In genomic region chr13:73324842-73325241, GRCh38 we compare ENCODE assay signal across 19 cellular contexts.
DNase-seq lines count a peak whose midpoint lies in the region; ATAC-seq and TF ChIP-seq lines count a peak whose summit lies in the region.
"Had no signal": no experiment of that assay in that cellular context is flagged by ENCODE, and none has a peak within 500 bp of the region (broad histone marks: within the 10 kb centered on the region; RNA-seq: fewer than 3 reads in every experiment).

No MANE protein-coding gene starts in this region.

- H3K27me3 Mint-ChIP-seq in MCF 10A (ENCODE audit: insufficient read depth, unreplicated experiment) (no peaks in the 10 kb centered on the region), WTC11 (ENCODE audit: low read depth) (no peaks in the 10 kb centered on the region)

- H3K36me3 ChIP-seq in breast epithelium (no peaks in the 10 kb centered on the region), mucosa of descending colon (ENCODE audit: low read depth) (no peaks in the 10 kb centered on the region), prostate gland (no peaks in the 10 kb centered on the region)
- H3K36me3 ChIP-seq: SJSA1 had no signal

- 43% methylated on average over 3 of the region's 3 CpGs for WGBS in prostate gland

- POLR2A ChIA-PET in MCF 10A (lab: Yijun Ruan, JAX) = interaction anchor here (1.1 to 1.4 kb wide), 2 partner anchors 44 to 268 kb away, joined by 3 read pairs; no protein-coding TSS in a partner anchor
- POLR2A ChIA-PET in WTC11 (lab: Charles Lee) = no interaction called here

- H3K9me3 ChIP-seq in breast epithelium (no peaks in the 10 kb centered on the region), mucosa of descending colon (no peaks in the 10 kb centered on the region), prostate gland (no peaks in the 10 kb centered on the region)
- H3K9me3 ChIP-seq: SJSA1 had no signal

- no peaks in the 10 kb centered on the region for H3K9me3 Mint-ChIP-seq in MCF 10A (ENCODE audit: unreplicated experiment)
- H3K9me3 Mint-ChIP-seq in WTC11 = no peaks in the 10 kb centered on the region

- H3K4me1 Mint-ChIP-seq in MCF 10A (ENCODE audit: insufficient read depth, unreplicated experiment) = peaks cover 18% of the 10 kb centered on the region
- H3K4me1 Mint-ChIP-seq in WTC11 = peaks cover 20% of the 10 kb centered on the region
- H3K4me1 Mint-ChIP-seq: CD14-positive monocyte had no signal

- no peak for TF ChIP-seq CTCF in MCF 10A (IDR thresholded peaks at IDR 0.05; ENCODE audit: unreplicated experiment)
- TF ChIP-seq CTCF in breast epithelium (IDR thresholded peaks at IDR 0.05) = no peak
- TF ChIP-seq CTCF in foreskin keratinocyte (conservative IDR thresholded peaks at IDR 0.05) = no peak
- no peak for TF ChIP-seq CTCF in mucosa of descending colon (IDR thresholded peaks at IDR 0.05)
- no peak for TF ChIP-seq CTCF in prostate gland (IDR thresholded peaks at IDR 0.05)
- TF ChIP-seq CTCF in WTC11 (IDR thresholded peaks at IDR 0.05) = no peak

- no peak for TF ChIP-seq POLR2A in breast epithelium (IDR thresholded peaks at IDR 0.05)
- TF ChIP-seq POLR2A in prostate gland (IDR thresholded peaks at IDR 0.05) = no peak
- TF ChIP-seq POLR2A in erythroblast (IDR thresholded peaks at IDR 0.05; ENCODE audit: low read length) = no peak

- BruUV-seq in MCF 10A (replicated peaks; lab: Mats Ljungman, UMichigan) = no TSS peak

- H3K27me3 ChIP-seq in breast epithelium = no peaks in the 10 kb centered on the region
- no peaks in the 10 kb centered on the region for H3K27me3 ChIP-seq in foreskin keratinocyte
- no peaks in the 10 kb centered on the region for H3K27me3 ChIP-seq in prostate gland (replicated peaks; ENCODE audit: insufficient read depth)
- H3K27me3 ChIP-seq: SJSA1 had no signal

- H3K4me3 Mint-ChIP-seq in MCF 10A (ENCODE audit: unreplicated experiment) = no peak overlapping the region
- no peak overlapping the region for H3K4me3 Mint-ChIP-seq in WTC11
- H3K4me3 Mint-ChIP-seq: CD14-positive monocyte had no signal

- H3K4me3 ChIP-seq in breast epithelium = no peak overlapping the region
- no peak overlapping the region for H3K4me3 ChIP-seq in mucosa of descending colon
- H3K4me3 ChIP-seq in prostate gland = no peak overlapping the region
- H3K4me3 ChIP-seq: SJSA1 had no signal

- ATAC-seq in foreskin keratinocyte = no peak
- ATAC-seq in mucosa of descending colon = peak; percentile 9
- ATAC-seq in WTC11 = no peak
- no peak for ATAC-seq in HG03045 (IDR thresholded peaks at IDR 0.05; ENCODE audit: unreplicated experiment)

- intact Hi-C loops in MCF 10A (cut with micrococcal nuclease) (no loop called here), breast epithelium (cut with DNase I; ENCODE audit: low total_unique reads) (no loop called here), mucosa of descending colon (cut with DNase I, micrococcal nuclease) (no loop called here), prostate gland (cut with DNase I) (no loop called here)

- DNase-seq in MCF 10A (ENCODE audit: unreplicated experiment) (no peak), breast epithelium (ENCODE audit: low spot score in 2 of 2) (no peak), foreskin keratinocyte (no peak), mucosa of descending colon (no peak), prostate gland (ENCODE audit: low spot score) (no peak), WTC11 (ENCODE audit: low spot score) (no peak), erythroblast (lab: John Stamatoyannopoulos, UW) (no peak)
- DNase-seq: COR-L47, GF-D8, H7, KG1, MV-4-11, NCI-H1694 treated with DMSO at 0.1 percent for 48 hours, NCI-H345, NCI-H526 had no signal

- no peak overlapping the region for H3K27ac ChIP-seq in breast epithelium
- peak overlapping the region; percentile 41 for H3K27ac ChIP-seq in foreskin keratinocyte
- H3K27ac ChIP-seq in prostate gland = no peak overlapping the region
- H3K27ac ChIP-seq: 22Rv1, SJSA1 had no signal

- no peaks in the 10 kb centered on the region for H3K36me3 Mint-ChIP-seq in MCF 10A (ENCODE audit: insufficient read depth, unreplicated experiment)
- H3K36me3 Mint-ChIP-seq in WTC11 = no peaks in the 10 kb centered on the region
- H3K36me3 Mint-ChIP-seq: CD14-positive monocyte had no signal

- CTCF ChIA-PET in MCF 10A (lab: Yijun Ruan, JAX) = no interaction called here
- CTCF ChIA-PET in WTC11 (lab: Charles Lee) = no interaction called here

- H3K4me1 ChIP-seq in breast epithelium (no peaks in the 10 kb centered on the region), foreskin keratinocyte (peaks cover 11% of the 10 kb centered on the region), mucosa of descending colon (ENCODE audit: low read depth) (peaks cover 6% of the 10 kb centered on the region), prostate gland (replicated peaks) (no peaks in the 10 kb centered on the region)

- H3K27ac Mint-ChIP-seq in MCF 10A (ENCODE audit: low read depth, unreplicated experiment) (peak overlapping the region; percentile 59), WTC11 (no peak overlapping the region)
- H3K27ac Mint-ChIP-seq: CD14-positive monocyte had no signal

TF ChIP-seq in WTC11, 78 proteins besides CTCF, POLR2A, EP300 and RAD21:
- no peak for TF ChIP-seq HMGA2 (CRISPR knock-in tag; IDR thresholded peaks at IDR 0.05)
- no peak for TF ChIP-seq FOXK1 (CRISPR knock-in tag; IDR thresholded peaks at IDR 0.05)
- TF ChIP-seq, protein P1, sequence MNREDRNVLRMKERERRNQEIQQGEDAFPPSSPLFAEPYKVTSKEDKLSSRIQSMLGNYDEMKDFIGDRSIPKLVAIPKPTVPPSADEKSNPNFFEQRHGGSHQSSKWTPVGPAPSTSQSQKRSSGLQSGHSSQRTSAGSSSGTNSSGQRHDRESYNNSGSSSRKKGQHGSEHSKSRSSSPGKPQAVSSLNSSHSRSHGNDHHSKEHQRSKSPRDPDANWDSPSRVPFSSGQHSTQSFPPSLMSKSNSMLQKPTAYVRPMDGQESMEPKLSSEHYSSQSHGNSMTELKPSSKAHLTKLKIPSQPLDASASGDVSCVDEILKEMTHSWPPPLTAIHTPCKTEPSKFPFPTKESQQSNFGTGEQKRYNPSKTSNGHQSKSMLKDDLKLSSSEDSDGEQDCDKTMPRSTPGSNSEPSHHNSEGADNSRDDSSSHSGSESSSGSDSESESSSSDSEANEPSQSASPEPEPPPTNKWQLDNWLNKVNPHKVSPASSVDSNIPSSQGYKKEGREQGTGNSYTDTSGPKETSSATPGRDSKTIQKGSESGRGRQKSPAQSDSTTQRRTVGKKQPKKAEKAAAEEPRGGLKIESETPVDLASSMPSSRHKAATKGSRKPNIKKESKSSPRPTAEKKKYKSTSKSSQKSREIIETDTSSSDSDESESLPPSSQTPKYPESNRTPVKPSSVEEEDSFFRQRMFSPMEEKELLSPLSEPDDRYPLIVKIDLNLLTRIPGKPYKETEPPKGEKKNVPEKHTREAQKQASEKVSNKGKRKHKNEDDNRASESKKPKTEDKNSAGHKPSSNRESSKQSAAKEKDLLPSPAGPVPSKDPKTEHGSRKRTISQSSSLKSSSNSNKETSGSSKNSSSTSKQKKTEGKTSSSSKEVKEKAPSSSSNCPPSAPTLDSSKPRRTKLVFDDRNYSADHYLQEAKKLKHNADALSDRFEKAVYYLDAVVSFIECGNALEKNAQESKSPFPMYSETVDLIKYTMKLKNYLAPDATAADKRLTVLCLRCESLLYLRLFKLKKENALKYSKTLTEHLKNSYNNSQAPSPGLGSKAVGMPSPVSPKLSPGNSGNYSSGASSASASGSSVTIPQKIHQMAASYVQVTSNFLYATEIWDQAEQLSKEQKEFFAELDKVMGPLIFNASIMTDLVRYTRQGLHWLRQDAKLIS (CRISPR knock-in tag; IDR thresholded peaks at IDR 0.05; ENCODE audit: borderline replicate concordance) = no peak
- no peak for TF ChIP-seq ZBTB21 (CRISPR knock-in tag; IDR thresholded peaks at IDR 0.05; ENCODE audit: borderline replicate concordance)
- TF ChIP-seq TEAD1 (CRISPR knock-in tag; IDR thresholded peaks at IDR 0.05) = no peak
- no peak for TF ChIP-seq ATF2 (CRISPR knock-in tag; IDR thresholded peaks at IDR 0.05; ENCODE audit: borderline replicate concordance, low read depth)
